ENCODE assay signal across 11 cellular contexts in genomic region chr7:6531492-6532279, GRCh38. TPM values are rescaled to one million over a fixed set of nuclear protein-coding genes. Genes with fewer than 3 reads are reported as not detected.
DNase-seq lines count a peak whose midpoint lies in the region; ATAC-seq and TF ChIP-seq lines count a peak whose summit lies in the region.
"Had no signal": no experiment of that assay in that cellular context is flagged by ENCODE, and none has a peak within 500 bp of the region (broad histone marks: within the 10 kb centered on the region; RNA-seq: fewer than 3 reads in every experiment).

No MANE protein-coding gene starts in this region.

- no peak for ATAC-seq in GM21737 (IDR thresholded peaks at IDR 0.05; ENCODE audit: unreplicated experiment)
- no peak for ATAC-seq in HG02938 (IDR thresholded peaks at IDR 0.05; ENCODE audit: unreplicated experiment)
- ATAC-seq: right cardiac atrium had no signal

- POLR2A ChIA-PET in activated CD4-positive, alpha-beta T cell treated with anti-CD3 and anti-CD28 coated beads, Interleukin-2, amount 10 ng/mL, durations not matched to agents 7 days and 5 days (lab: Charles Lee), result no interaction called here

- no peaks in the 10 kb centered on the region for H4K20me1 ChIP-seq in OCI-LY1 (ENCODE audit: insufficient read depth, low read length)
- no peaks in the 10 kb centered on the region for H4K20me1 ChIP-seq in smooth muscle cell (ENCODE audit: low read depth)

- peaks cover 20% of the 10 kb centered on the region for H3K4me1 Mint-ChIP-seq in activated CD4-positive, alpha-beta T cell treated with anti-CD3 and anti-CD28 coated beads, Interleukin-2, amount 10 ng/mL, durations not matched to agents 7 days and 5 days
- H3K4me1 Mint-ChIP-seq in glutamatergic neuron (ENCODE audit: low read depth, unreplicated experiment), result peaks cover 2% of the 10 kb centered on the region

- H3K27ac ChIP-seq in OCI-LY1 (ENCODE audit: low read depth, low read length, poor library complexity, severe bottlenecking), result no peak overlapping the region
- H3K27ac ChIP-seq in smooth muscle cell (ENCODE audit: low read depth), result no peak overlapping the region

- peak overlapping the region; percentile 65 for H3K4me3 Mint-ChIP-seq in activated CD4-positive, alpha-beta T cell treated with anti-CD3 and anti-CD28 coated beads, Interleukin-2, amount 10 ng/mL, durations not matched to agents 7 days and 5 days
- H3K4me3 Mint-ChIP-seq in glutamatergic neuron (ENCODE audit: unreplicated experiment), result peak overlapping the region; percentile 74

- H3K27me3 ChIP-seq in OCI-LY1 (ENCODE audit: insufficient read depth, low read length), result peaks cover 11% of the 10 kb centered on the region; the same call in 1 of the 2 replicates
- peaks cover 71% of the 10 kb centered on the region for H3K27me3 ChIP-seq in smooth muscle cell (ENCODE audit: low read depth)

- H3K4me3 ChIP-seq in OCI-LY1 (ENCODE audit: low read depth, low read length, poor library complexity, severe bottlenecking) (peak overlapping the region; percentile 66), smooth muscle cell (peak overlapping the region; percentile 38)

- H3K27me3 Mint-ChIP-seq in activated CD4-positive, alpha-beta T cell treated with anti-CD3 and anti-CD28 coated beads, Interleukin-2, amount 10 ng/mL, durations not matched to agents 7 days and 5 days, result peaks cover 49% of the 10 kb centered on the region
- peaks cover 30% of the 10 kb centered on the region for H3K27me3 Mint-ChIP-seq in glutamatergic neuron (ENCODE audit: unreplicated experiment)

- H3F3A ChIP-seq in OCI-LY1 (ENCODE audit: insufficient read depth, low read length) (no peaks in the 10 kb centered on the region), smooth muscle cell (ENCODE audit: low read depth) (no peaks in the 10 kb centered on the region)

- TF ChIP-seq POLR2A in erythroblast (IDR thresholded peaks at IDR 0.05; ENCODE audit: low read length), result no peak

- TF ChIP-seq CTCF in OCI-LY1 (IDR thresholded peaks at IDR 0.05; ENCODE audit: low read length) (no peak), glutamatergic neuron (IDR thresholded peaks at IDR 0.05; ENCODE audit: partially characterized antibody, unreplicated experiment) (no peak), smooth muscle cell (IDR thresholded peaks at IDR 0.05; ENCODE audit: borderline replicate concordance, insufficient read depth, poor library complexity, severe bottlenecking) (no peak)

- H3K4me1 ChIP-seq in OCI-LY1 (ENCODE audit: insufficient read depth, low read length, severe bottlenecking), result peaks cover 7% of the 10 kb centered on the region
- H3K4me1 ChIP-seq in smooth muscle cell (ENCODE audit: low read depth), result no peaks in the 10 kb centered on the region

- H3K9me2 ChIP-seq in OCI-LY1 (ENCODE audit: low read depth, low read length), result no peaks in the 10 kb centered on the region

- H3K4me2 ChIP-seq in OCI-LY1 (ENCODE audit: low read length), result peak overlapping the region; percentile 87
- H3K4me2 ChIP-seq in smooth muscle cell, result no peak overlapping the region

- H3K27ac Mint-ChIP-seq in activated CD4-positive, alpha-beta T cell treated with anti-CD3 and anti-CD28 coated beads, Interleukin-2, amount 10 ng/mL, durations not matched to agents 7 days and 5 days, result no peak overlapping the region
- no peak overlapping the region for H3K27ac Mint-ChIP-seq in glutamatergic neuron (ENCODE audit: unreplicated experiment)

- H3K9me3 Mint-ChIP-seq in activated CD4-positive, alpha-beta T cell treated with anti-CD3 and anti-CD28 coated beads, Interleukin-2, amount 10 ng/mL, durations not matched to agents 7 days and 5 days, result no peaks in the 10 kb centered on the region
- H3K9me3 Mint-ChIP-seq in glutamatergic neuron (ENCODE audit: unreplicated experiment), result peaks cover 1% of the 10 kb centered on the region

- no peaks in the 10 kb centered on the region for H3K79me2 ChIP-seq in OCI-LY1 (ENCODE audit: insufficient read depth, low read length)
- H3K79me2 ChIP-seq in smooth muscle cell (ENCODE audit: low read depth), result no peaks in the 10 kb centered on the region

- H3K9ac ChIP-seq in OCI-LY1 (ENCODE audit: low read length) (peak overlapping the region; percentile 54; the same call in 1 of the 2 replicates), smooth muscle cell (ENCODE audit: low read depth) (no peak overlapping the region)

- CTCF ChIA-PET in activated CD4-positive, alpha-beta T cell treated with anti-CD3 and anti-CD28 coated beads, Interleukin-2, amount 10 ng/mL, durations not matched to agents 7 days and 5 days (lab: Charles Lee), result interaction anchor here (1.3 kb wide), 1 partner anchor 27 kb away, joined by 3 read pairs; no protein-coding TSS in a partner anchor

- H3K36me3 ChIP-seq in OCI-LY1 (ENCODE audit: insufficient read depth, low read length), result no peaks in the 10 kb centered on the region
- H3K36me3 ChIP-seq in smooth muscle cell (ENCODE audit: low read depth), result no peaks in the 10 kb centered on the region

- 40% methylated on average over 19 of the region's 19 CpGs for WGBS in smooth muscle cell (ENCODE audit: low lambda C conversion rate)

- H3K9me3 ChIP-seq in OCI-LY1 (ENCODE audit: low read length) (no peaks in the 10 kb centered on the region), smooth muscle cell (replicated peaks; ENCODE audit: low read depth) (no peaks in the 10 kb centered on the region)

- no peak for DNase-seq in activated CD4-positive, alpha-beta T cell treated with anti-CD3 and anti-CD28 coated beads, Interleukin-2, amount 10 ng/mL, durations not matched to agents 7 days and 5 days
- DNase-seq in activated CD4-positive, alpha-beta T cell treated with anti-CD3 and anti-CD28 coated beads, Interleukin-2, amount 50 U/mL, for 48 hours, result no peak
- no peak for DNase-seq in glutamatergic neuron
- DNase-seq in smooth muscle cell (lab: John Stamatoyannopoulos, UW; ENCODE audit: unreplicated experiment), result no peak
- DNase-seq in erythroblast (lab: John Stamatoyannopoulos, UW), result no peak
- DNase-seq: NCI-H524 treated with DMSO at 0.1 percent for 48 hours, right cardiac atrium had no signal

- no peaks in the 10 kb centered on the region for H3K36me3 Mint-ChIP-seq in activated CD4-positive, alpha-beta T cell treated with anti-CD3 and anti-CD28 coated beads, Interleukin-2, amount 10 ng/mL, durations not matched to agents 7 days and 5 days (ENCODE audit: low read depth)
- no peaks in the 10 kb centered on the region for H3K36me3 Mint-ChIP-seq in glutamatergic neuron (ENCODE audit: unreplicated experiment)

- H2AFZ ChIP-seq in OCI-LY1 (ENCODE audit: low read length) (no peak overlapping the region), smooth muscle cell (ENCODE audit: low read depth) (no peak overlapping the region)

RNA-seq across cellular contexts. Expression of gene GRID2IP, which starts 19.6 kb away (rescaled TPM):
- under 1 TPM in 1 of 2 experiments, not detected in 1; 0.07 TPM for total RNA-seq in activated CD4-positive, alpha-beta T cell treated with anti-CD3 and anti-CD28 coated beads, Interleukin-2, amount 10 ng/mL, durations not matched to agents 7 days and 5 days
- 0.66 TPM for total RNA-seq in glutamatergic neuron (ENCODE audit: unreplicated experiment)
- not detected in 2 replicates for total RNA-seq in smooth muscle cell
- not detected in 2 replicates for polyA plus RNA-seq in smooth muscle cell
- polyA plus RNA-seq: AG04450 had no signal

RNA-seq across cellular contexts. Expression of gene ZDHHC4, which starts 45.6 kb away (rescaled TPM):
- total RNA-seq in activated CD4-positive, alpha-beta T cell treated with anti-CD3 and anti-CD28 coated beads, Interleukin-2, amount 10 ng/mL, durations not matched to agents 7 days and 5 days, result 10 to 100 TPM; 29.9 to 35.3 TPM
- total RNA-seq in glutamatergic neuron (ENCODE audit: unreplicated experiment), result 60.5 TPM
- total RNA-seq in smooth muscle cell, result 55.8 and 59.2 TPM in 2 replicates
- polyA plus RNA-seq in smooth muscle cell, result 69.5 and 86.8 TPM in 2 replicates

RNA-seq across cellular contexts. Expression of gene KDELR2, which starts 47.7 kb away (rescaled TPM):
- 10 to 100 TPM; 61.1 to 63.5 TPM for total RNA-seq in activated CD4-positive, alpha-beta T cell treated with anti-CD3 and anti-CD28 coated beads, Interleukin-2, amount 10 ng/mL, durations not matched to agents 7 days and 5 days
- total RNA-seq in glutamatergic neuron (ENCODE audit: unreplicated experiment) (56.1 TPM), smooth muscle cell (407 and 420 TPM in 2 replicates)
- 624 and 689 TPM in 2 replicates for polyA plus RNA-seq in smooth muscle cell

RNA-seq across cellular contexts. Expression of gene INTS15, which starts 58.1 kb away (rescaled TPM):
- 10 to 100 TPM; 40.4 to 48.3 TPM for total RNA-seq in activated CD4-positive, alpha-beta T cell treated with anti-CD3 and anti-CD28 coated beads, Interleukin-2, amount 10 ng/mL, durations not matched to agents 7 days and 5 days
- 36.9 TPM for total RNA-seq in glutamatergic neuron (ENCODE audit: unreplicated experiment)
- 13.4 and 14.7 TPM in 2 replicates for total RNA-seq in smooth muscle cell
- 17.6 and 25.9 TPM in 2 replicates for polyA plus RNA-seq in smooth muscle cell
